8 cellular contexts compared by ENCODE assay signal in genomic region chr13:106619688-106620555, GRCh38. TPM values are rescaled to one million over a fixed set of nuclear protein-coding genes. Genes with fewer than 3 reads are reported as not detected.
DNase-seq lines count a peak whose midpoint lies in the region; ATAC-seq and TF ChIP-seq lines count a peak whose summit lies in the region.

No MANE protein-coding gene starts in this region.

- H3K9me3 Mint-ChIP-seq in MCF 10A (ENCODE audit: unreplicated experiment) = no peaks in the 10 kb centered on the region
- H3K9me3 Mint-ChIP-seq in stimulated activated naive B cell treated with anti-CD40 and anti-IgM and Interleukin-4, amounts not matched to agents 10 μg/mL and 1 μg/mL and 100 μg/mL, for 72 hours = no peaks in the 10 kb centered on the region

- POLR2A ChIA-PET in MCF 10A (lab: Yijun Ruan, JAX) = interaction anchor here (0.6 to 2.8 kb wide), 5 partner anchors 12 to 300 kb away, joined by 3 to 20 read pairs (median 4); partner anchors contain the start of genes ARGLU1 and EFNB2

- intact Hi-C loops in MCF 10A (cut with micrococcal nuclease) = loop anchor here (1.0 to 2.0 kb wide), 3 partner anchors 51 to 504 kb away; partner anchors contain the start of gene ARGLU1

- CTCF ChIA-PET in MCF 10A (lab: Yijun Ruan, JAX) = interaction anchor here (0.5 to 5.3 kb wide), 44 partner anchors 10 to 1896 kb away, joined by 3 to 44 read pairs (median 4); partner anchors contain the start of gene ARGLU1

- no peak overlapping the region for H3K9ac ChIP-seq in NT2/D1 (ENCODE audit: insufficient read length, low read depth)

- TF ChIP-seq CTCF in MCF 10A (IDR thresholded peaks at IDR 0.05; ENCODE audit: unreplicated experiment) = peak; percentile 56

- peak; percentile 9 for DNase-seq in stimulated activated CD4-positive, alpha-beta T cell treated with anti-CD3 and anti-CD28 coated beads, Interleukin-1b, Interleukin-23, amount 100 ng/mL, for 48 hours
- DNase-seq in stimulated activated CD4-positive, alpha-beta T cell treated with anti-CD3 and anti-CD28 coated beads, Interleukin-4, amount 100 ng/mL, for 4 hours = no peak
- DNase-seq in HuH-7.5 (ENCODE audit: low spot score) (peak; percentile 18), NT2/D1 (ENCODE audit: low read depth, low spot score) (peak; percentile 33), MCF 10A (ENCODE audit: unreplicated experiment) (peak; percentile 77), iris pigment epithelial cell (ENCODE audit: low read depth) (peak; percentile 72)
- DNase-seq in stimulated activated naive B cell treated with anti-CD40 and anti-IgM and Interleukin-4, amounts not matched to agents 10 μg/mL and 1 μg/mL and 100 μg/mL, for 72 hours = no peak

- H3K9me3 ChIP-seq in NT2/D1 (ENCODE audit: insufficient read depth, low read length) = no peaks in the 10 kb centered on the region

- H3K4me3 Mint-ChIP-seq in MCF 10A (ENCODE audit: unreplicated experiment) = peak overlapping the region; percentile 8
- no peak overlapping the region for H3K4me3 Mint-ChIP-seq in stimulated activated naive B cell treated with anti-CD40 and anti-IgM and Interleukin-4, amounts not matched to agents 10 μg/mL and 1 μg/mL and 100 μg/mL, for 72 hours

- peaks cover 31% of the 10 kb centered on the region for H3K27me3 Mint-ChIP-seq in MCF 10A (ENCODE audit: insufficient read depth, unreplicated experiment)
- peaks cover 0 to 14% of the 10 kb centered on the region in 2 donors for H3K27me3 Mint-ChIP-seq in stimulated activated naive B cell treated with anti-CD40 and anti-IgM and Interleukin-4, amounts not matched to agents 10 μg/mL and 1 μg/mL and 100 μg/mL, for 72 hours

- peaks cover 7% of the 10 kb centered on the region for H3K4me1 ChIP-seq in NT2/D1 (ENCODE audit: insufficient read depth, insufficient read length)

- H3K27me3 ChIP-seq in NT2/D1 (ENCODE audit: insufficient read depth, insufficient read length) = no peaks in the 10 kb centered on the region

- BruUV-seq in MCF 10A (replicated peaks; lab: Mats Ljungman, UMichigan) = no TSS peak

- no peaks in the 10 kb centered on the region for H3K36me3 Mint-ChIP-seq in MCF 10A (ENCODE audit: insufficient read depth, unreplicated experiment)
- H3K36me3 Mint-ChIP-seq in stimulated activated naive B cell treated with anti-CD40 and anti-IgM and Interleukin-4, amounts not matched to agents 10 μg/mL and 1 μg/mL and 100 μg/mL, for 72 hours = no peaks in the 10 kb centered on the region

- no peak overlapping the region for H3K27ac Mint-ChIP-seq in MCF 10A (ENCODE audit: low read depth, unreplicated experiment)
- no peak overlapping the region for H3K27ac Mint-ChIP-seq in stimulated activated naive B cell treated with anti-CD40 and anti-IgM and Interleukin-4, amounts not matched to agents 10 μg/mL and 1 μg/mL and 100 μg/mL, for 72 hours

- no peaks in the 10 kb centered on the region for H3K36me3 ChIP-seq in NT2/D1 (ENCODE audit: insufficient read depth, insufficient read length, low read length)

- ATAC-seq in GM21825 (IDR thresholded peaks at IDR 0.05; ENCODE audit: unreplicated experiment) = peak; percentile 96
- ATAC-seq in stimulated activated naive B cell treated with anti-CD40 and anti-IgM and Interleukin-4, amounts not matched to agents 10 μg/mL and 1 μg/mL and 100 μg/mL, for 72 hours (replicated peaks) = peak; percentile 88 to 95

- H3K4me3 ChIP-seq in NT2/D1 (ENCODE audit: insufficient read length, low read depth) = no peak overlapping the region

- H3K4me1 Mint-ChIP-seq in MCF 10A (ENCODE audit: insufficient read depth, unreplicated experiment) = peaks cover 14% of the 10 kb centered on the region
- peaks cover 0 to 2% of the 10 kb centered on the region in 2 donors for H3K4me1 Mint-ChIP-seq in stimulated activated naive B cell treated with anti-CD40 and anti-IgM and Interleukin-4, amounts not matched to agents 10 μg/mL and 1 μg/mL and 100 μg/mL, for 72 hours

RNA-seq across cellular contexts. Expression of gene ARGLU1, which starts 52.0 kb away (rescaled TPM):
- 91.7 and 94.4 TPM in 2 replicates for total RNA-seq in MCF 10A (2022)

Comparison
In these comparisons a context has a peak if more than half of its experiments do, and no peak if none do; other contexts are left out.
1. DNase-seq: peak in stimulated activated CD4-positive, alpha-beta T cell treated with anti-CD3 and anti-CD28 coated beads, Interleukin-1b, Interleukin-23, amount 100 ng/mL, for 48 hours (single experiment), HuH-7.5 (single experiment), NT2/D1 (single experiment), MCF 10A (single experiment) and iris pigment epithelial cell (single experiment); none in stimulated activated CD4-positive, alpha-beta T cell treated with anti-CD3 and anti-CD28 coated beads, Interleukin-4, amount 100 ng/mL, for 4 hours (0 of 2) and stimulated activated naive B cell treated with anti-CD40 and anti-IgM and Interleukin-4, amounts not matched to agents 10 μg/mL and 1 μg/mL and 100 μg/mL, for 72 hours (single experiment).